Comparison of ENCODE assay signal across 1 cellular context in the genomic region with DNA sequence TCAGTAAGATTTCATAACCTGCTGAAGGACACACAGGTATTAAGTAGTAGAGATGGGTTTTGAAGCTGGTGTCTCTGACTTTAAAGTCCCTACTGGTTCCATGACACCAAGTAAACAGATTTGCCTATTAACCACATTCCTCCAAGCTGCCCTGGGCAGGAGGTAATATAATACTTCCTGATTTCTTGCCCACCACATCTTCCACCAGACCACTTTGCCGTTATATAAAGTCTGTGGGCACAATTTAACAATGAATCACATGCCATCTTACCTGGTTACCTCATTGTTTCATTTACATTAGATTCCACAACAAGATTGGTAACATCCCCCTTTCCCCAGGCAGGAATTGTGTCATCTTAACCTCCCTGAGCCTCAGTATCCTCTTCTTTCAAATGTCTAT.
TF ChIP-seq lines count a peak whose summit lies in the region.

No MANE protein-coding gene starts in this region.

TF ChIP-seq in HepG2, 621 proteins besides CTCF, POLR2A, EP300 and RAD21:
- TF ChIP-seq MBD4 (IDR thresholded peaks at IDR 0.05; ENCODE audit: borderline replicate concordance, low read length), result no peak
- no peak for TF ChIP-seq YY1 (IDR thresholded peaks at IDR 0.05; ENCODE audit: insufficient read depth, insufficient replicate concordance, low read depth, low read length)
- no peak for TF ChIP-seq ELF1 (CRISPR knock-in tag; IDR thresholded peaks at IDR 0.05)
- no peak for TF ChIP-seq MTF2 (CRISPR knock-in tag; IDR thresholded peaks at IDR 0.05; ENCODE audit: borderline replicate concordance)
- TF ChIP-seq, protein P1, sequence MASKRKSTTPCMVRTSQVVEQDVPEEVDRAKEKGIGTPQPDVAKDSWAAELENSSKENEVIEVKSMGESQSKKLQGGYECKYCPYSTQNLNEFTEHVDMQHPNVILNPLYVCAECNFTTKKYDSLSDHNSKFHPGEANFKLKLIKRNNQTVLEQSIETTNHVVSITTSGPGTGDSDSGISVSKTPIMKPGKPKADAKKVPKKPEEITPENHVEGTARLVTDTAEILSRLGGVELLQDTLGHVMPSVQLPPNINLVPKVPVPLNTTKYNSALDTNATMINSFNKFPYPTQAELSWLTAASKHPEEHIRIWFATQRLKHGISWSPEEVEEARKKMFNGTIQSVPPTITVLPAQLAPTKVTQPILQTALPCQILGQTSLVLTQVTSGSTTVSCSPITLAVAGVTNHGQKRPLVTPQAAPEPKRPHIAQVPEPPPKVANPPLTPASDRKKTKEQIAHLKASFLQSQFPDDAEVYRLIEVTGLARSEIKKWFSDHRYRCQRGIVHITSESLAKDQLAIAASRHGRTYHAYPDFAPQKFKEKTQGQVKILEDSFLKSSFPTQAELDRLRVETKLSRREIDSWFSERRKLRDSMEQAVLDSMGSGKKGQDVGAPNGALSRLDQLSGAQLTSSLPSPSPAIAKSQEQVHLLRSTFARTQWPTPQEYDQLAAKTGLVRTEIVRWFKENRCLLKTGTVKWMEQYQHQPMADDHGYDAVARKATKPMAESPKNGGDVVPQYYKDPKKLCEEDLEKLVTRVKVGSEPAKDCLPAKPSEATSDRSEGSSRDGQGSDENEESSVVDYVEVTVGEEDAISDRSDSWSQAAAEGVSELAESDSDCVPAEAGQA (IDR thresholded peaks at IDR 0.05; ENCODE audit: low read depth), result no peak
- TF ChIP-seq, protein P1 (CRISPR knock-in tag; IDR thresholded peaks at IDR 0.05; ENCODE audit: borderline replicate concordance), result no peak
- TF ChIP-seq, protein P2, sequence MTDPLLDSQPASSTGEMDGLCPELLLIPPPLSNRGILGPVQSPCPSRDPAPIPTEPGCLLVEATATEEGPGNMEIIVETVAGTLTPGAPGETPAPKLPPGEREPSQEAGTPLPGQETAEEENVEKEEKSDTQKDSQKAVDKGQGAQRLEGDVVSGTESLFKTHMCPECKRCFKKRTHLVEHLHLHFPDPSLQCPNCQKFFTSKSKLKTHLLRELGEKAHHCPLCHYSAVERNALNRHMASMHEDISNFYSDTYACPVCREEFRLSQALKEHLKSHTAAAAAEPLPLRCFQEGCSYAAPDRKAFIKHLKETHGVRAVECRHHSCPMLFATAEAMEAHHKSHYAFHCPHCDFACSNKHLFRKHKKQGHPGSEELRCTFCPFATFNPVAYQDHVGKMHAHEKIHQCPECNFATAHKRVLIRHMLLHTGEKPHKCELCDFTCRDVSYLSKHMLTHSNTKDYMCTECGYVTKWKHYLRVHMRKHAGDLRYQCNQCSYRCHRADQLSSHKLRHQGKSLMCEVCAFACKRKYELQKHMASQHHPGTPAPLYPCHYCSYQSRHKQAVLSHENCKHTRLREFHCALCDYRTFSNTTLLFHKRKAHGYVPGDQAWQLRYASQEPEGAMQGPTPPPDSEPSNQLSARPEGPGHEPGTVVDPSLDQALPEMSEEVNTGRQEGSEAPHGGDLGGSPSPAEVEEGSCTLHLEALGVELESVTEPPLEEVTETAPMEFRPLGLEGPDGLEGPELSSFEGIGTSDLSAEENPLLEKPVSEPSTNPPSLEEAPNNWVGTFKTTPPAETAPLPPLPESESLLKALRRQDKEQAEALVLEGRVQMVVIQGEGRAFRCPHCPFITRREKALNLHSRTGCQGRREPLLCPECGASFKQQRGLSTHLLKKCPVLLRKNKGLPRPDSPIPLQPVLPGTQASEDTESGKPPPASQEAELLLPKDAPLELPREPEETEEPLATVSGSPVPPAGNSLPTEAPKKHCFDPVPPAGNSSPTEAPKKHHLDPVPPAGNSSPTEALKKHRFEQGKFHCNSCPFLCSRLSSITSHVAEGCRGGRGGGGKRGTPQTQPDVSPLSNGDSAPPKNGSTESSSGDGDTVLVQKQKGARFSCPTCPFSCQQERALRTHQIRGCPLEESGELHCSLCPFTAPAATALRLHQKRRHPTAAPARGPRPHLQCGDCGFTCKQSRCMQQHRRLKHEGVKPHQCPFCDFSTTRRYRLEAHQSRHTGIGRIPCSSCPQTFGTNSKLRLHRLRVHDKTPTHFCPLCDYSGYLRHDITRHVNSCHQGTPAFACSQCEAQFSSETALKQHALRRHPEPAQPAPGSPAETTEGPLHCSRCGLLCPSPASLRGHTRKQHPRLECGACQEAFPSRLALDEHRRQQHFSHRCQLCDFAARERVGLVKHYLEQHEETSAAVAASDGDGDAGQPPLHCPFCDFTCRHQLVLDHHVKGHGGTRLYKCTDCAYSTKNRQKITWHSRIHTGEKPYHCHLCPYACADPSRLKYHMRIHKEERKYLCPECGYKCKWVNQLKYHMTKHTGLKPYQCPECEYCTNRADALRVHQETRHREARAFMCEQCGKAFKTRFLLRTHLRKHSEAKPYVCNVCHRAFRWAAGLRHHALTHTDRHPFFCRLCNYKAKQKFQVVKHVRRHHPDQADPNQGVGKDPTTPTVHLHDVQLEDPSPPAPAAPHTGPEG (CRISPR knock-in tag; IDR thresholded peaks at IDR 0.05), result no peak
- TF ChIP-seq, protein P3, sequence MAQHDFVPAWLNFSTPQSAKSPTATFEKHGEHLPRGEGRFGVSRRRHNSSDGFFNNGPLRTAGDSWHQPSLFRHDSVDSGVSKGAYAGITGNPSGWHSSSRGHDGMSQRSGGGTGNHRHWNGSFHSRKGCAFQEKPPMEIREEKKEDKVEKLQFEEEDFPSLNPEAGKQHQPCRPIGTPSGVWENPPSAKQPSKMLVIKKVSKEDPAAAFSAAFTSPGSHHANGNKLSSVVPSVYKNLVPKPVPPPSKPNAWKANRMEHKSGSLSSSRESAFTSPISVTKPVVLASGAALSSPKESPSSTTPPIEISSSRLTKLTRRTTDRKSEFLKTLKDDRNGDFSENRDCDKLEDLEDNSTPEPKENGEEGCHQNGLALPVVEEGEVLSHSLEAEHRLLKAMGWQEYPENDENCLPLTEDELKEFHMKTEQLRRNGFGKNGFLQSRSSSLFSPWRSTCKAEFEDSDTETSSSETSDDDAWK (CRISPR knock-in tag; IDR thresholded peaks at IDR 0.05), result no peak
- no peak for TF ChIP-seq PCBP2 (optimal IDR thresholded peaks at IDR 0.05; ENCODE audit: low read depth, low read length, poor library complexity, severe bottlenecking)
- TF ChIP-seq, protein P4, sequence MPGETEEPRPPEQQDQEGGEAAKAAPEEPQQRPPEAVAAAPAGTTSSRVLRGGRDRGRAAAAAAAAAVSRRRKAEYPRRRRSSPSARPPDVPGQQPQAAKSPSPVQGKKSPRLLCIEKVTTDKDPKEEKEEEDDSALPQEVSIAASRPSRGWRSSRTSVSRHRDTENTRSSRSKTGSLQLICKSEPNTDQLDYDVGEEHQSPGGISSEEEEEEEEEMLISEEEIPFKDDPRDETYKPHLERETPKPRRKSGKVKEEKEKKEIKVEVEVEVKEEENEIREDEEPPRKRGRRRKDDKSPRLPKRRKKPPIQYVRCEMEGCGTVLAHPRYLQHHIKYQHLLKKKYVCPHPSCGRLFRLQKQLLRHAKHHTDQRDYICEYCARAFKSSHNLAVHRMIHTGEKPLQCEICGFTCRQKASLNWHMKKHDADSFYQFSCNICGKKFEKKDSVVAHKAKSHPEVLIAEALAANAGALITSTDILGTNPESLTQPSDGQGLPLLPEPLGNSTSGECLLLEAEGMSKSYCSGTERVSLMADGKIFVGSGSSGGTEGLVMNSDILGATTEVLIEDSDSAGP (CRISPR knock-in tag; IDR thresholded peaks at IDR 0.05; ENCODE audit: borderline replicate concordance), result no peak
- TF ChIP-seq JARID2 (CRISPR knock-in tag; IDR thresholded peaks at IDR 0.05; ENCODE audit: insufficient replicate concordance), result no peak
- TF ChIP-seq, protein P5, sequence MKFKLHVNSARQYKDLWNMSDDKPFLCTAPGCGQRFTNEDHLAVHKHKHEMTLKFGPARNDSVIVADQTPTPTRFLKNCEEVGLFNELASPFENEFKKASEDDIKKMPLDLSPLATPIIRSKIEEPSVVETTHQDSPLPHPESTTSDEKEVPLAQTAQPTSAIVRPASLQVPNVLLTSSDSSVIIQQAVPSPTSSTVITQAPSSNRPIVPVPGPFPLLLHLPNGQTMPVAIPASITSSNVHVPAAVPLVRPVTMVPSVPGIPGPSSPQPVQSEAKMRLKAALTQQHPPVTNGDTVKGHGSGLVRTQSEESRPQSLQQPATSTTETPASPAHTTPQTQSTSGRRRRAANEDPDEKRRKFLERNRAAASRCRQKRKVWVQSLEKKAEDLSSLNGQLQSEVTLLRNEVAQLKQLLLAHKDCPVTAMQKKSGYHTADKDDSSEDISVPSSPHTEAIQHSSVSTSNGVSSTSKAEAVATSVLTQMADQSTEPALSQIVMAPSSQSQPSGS (CRISPR knock-in tag; IDR thresholded peaks at IDR 0.05), result no peak
- TF ChIP-seq ZFY (CRISPR knock-in tag; IDR thresholded peaks at IDR 0.05), result no peak
- TF ChIP-seq SIN3B (IDR thresholded peaks at IDR 0.05; ENCODE audit: low read length), result no peak
- no peak for TF ChIP-seq ZNF644 (CRISPR knock-in tag; IDR thresholded peaks at IDR 0.05; ENCODE audit: low read depth)
- no peak for TF ChIP-seq ZNF33A (CRISPR knock-in tag; IDR thresholded peaks at IDR 0.05; ENCODE audit: borderline replicate concordance)
TF ChIP-seq in HepG2: peak in this region for 0.
